Comparison of ENCODE assay signal across 27 cellular contexts in genomic region chr10:17867056-17867455, GRCh38.
"Had no signal": no experiment of that assay in that cellular context is flagged by ENCODE, and none has a peak within 500 bp of the region (broad histone marks: within the 10 kb centered on the region; RNA-seq: fewer than 3 reads in every experiment).

No MANE protein-coding gene starts in this region.

- DNase-seq: natural killer cell; occipital lobe; ovary; posterior cingulate gyrus; psoas muscle; right cardiac atrium; right lobe of liver; sigmoid colon; small intestine; stimulated activated CD4-positive, alpha-beta T cell treated with anti-CD3 and anti-CD28 coated beads, Interleukin-15, amount 100 ng/mL, for 24 hours; stimulated activated CD4-positive, alpha-beta T cell treated with anti-CD3 and anti-CD28 coated beads, Interleukin-2, amount 100 ng/mL, for 24 hours; stimulated activated CD4-positive, alpha-beta T cell treated with anti-CD3 and anti-CD28 coated beads, Interleukin-2, amount 100 ng/mL, for 48 hours; stimulated activated CD4-positive, alpha-beta T cell treated with anti-CD3 and anti-CD28 coated beads, Interleukin-4, amount 100 ng/mL, for 24 hours; stimulated activated naive CD4-positive, alpha-beta T cell; stimulated activated naive CD8-positive, alpha-beta T cell treated with anti-CD3 and anti-CD28 coated beads, Interleukin-15, amount 100 ng/mL, for 72 hours; stimulated activated naive CD8-positive, alpha-beta T cell treated with anti-CD3 and anti-CD28 coated beads, Interleukin-15, Interleukin-2, amounts not matched to agents 100 U/mL and 50 U/mL, for 24 hours; testis; tibial artery; transverse colon had no signal

- H3K9me3 ChIP-seq: ovary, psoas muscle, right lobe of liver, sigmoid colon, suprapubic skin, testis, tibial artery, transverse colon, vagina had no signal

- H3K9me3 Mint-ChIP-seq: natural killer cell; nephron; neural progenitor cell; stimulated activated naive CD8-positive, alpha-beta T cell treated with anti-CD3 and anti-CD28 coated beads, Interleukin-15, amount 100 ng/mL, for 72 hours; type B pancreatic cell had no signal

- H3K27me3 ChIP-seq: ovary, right lobe of liver, sigmoid colon, suprapubic skin, testis, tibial artery, transverse colon, vagina had no signal

- ATAC-seq: natural killer cell; psoas muscle; right cardiac atrium; right lobe of liver; stimulated activated memory B cell treated with anti-CD40 and anti-IgM and Interleukin-4, amounts not matched to agents 10 μg/mL and 1 μg/mL and 100 μg/mL, for 72 hours; stimulated activated naive CD8-positive, alpha-beta T cell treated with anti-CD3 and anti-CD28 coated beads, Interleukin-15, amount 100 ng/mL, for 72 hours; stimulated activated naive CD8-positive, alpha-beta T cell treated with anti-CD3 and anti-CD28 coated beads, Interleukin-15, Interleukin-2, amounts not matched to agents 100 U/mL and 50 U/mL, for 24 hours had no signal

- H3K4me1 Mint-ChIP-seq: natural killer cell; neural progenitor cell; stimulated activated memory B cell treated with anti-CD40 and anti-IgM and Interleukin-4, amounts not matched to agents 10 μg/mL and 1 μg/mL and 100 μg/mL, for 72 hours; stimulated activated naive CD8-positive, alpha-beta T cell treated with anti-CD3 and anti-CD28 coated beads, Interleukin-15, amount 100 ng/mL, for 72 hours had no signal

- H3K36me3 ChIP-seq: neural progenitor cell, ovary, right lobe of liver, sigmoid colon, suprapubic skin, tibial artery, transverse colon, vagina had no signal

- H3K4me1 ChIP-seq: neural progenitor cell, parathyroid adenoma, psoas muscle, suprapubic skin, testis, tibial artery, transverse colon, vagina had no signal

- H3K4me3 Mint-ChIP-seq: natural killer cell; nephron; neural progenitor cell; stimulated activated memory B cell treated with anti-CD40 and anti-IgM and Interleukin-4, amounts not matched to agents 10 μg/mL and 1 μg/mL and 100 μg/mL, for 72 hours; stimulated activated naive CD8-positive, alpha-beta T cell treated with anti-CD3 and anti-CD28 coated beads, Interleukin-15, amount 100 ng/mL, for 72 hours; type B pancreatic cell had no signal

- H3K27ac ChIP-seq: neural progenitor cell, ovary, parathyroid adenoma, psoas muscle, right lobe of liver, sigmoid colon, suprapubic skin, testis, tibial artery, transverse colon, vagina had no signal

- H3K4me3 ChIP-seq: neural progenitor cell, ovary, psoas muscle, right lobe of liver, sigmoid colon, suprapubic skin, testis, tibial artery, transverse colon, vagina had no signal

- H3K36me3 Mint-ChIP-seq: natural killer cell; neural progenitor cell; stimulated activated memory B cell treated with anti-CD40 and anti-IgM and Interleukin-4, amounts not matched to agents 10 μg/mL and 1 μg/mL and 100 μg/mL, for 72 hours; type B pancreatic cell had no signal

- H3K27ac Mint-ChIP-seq: natural killer cell; nephron; neural progenitor cell; progenitor cell of endocrine pancreas; stimulated activated memory B cell treated with anti-CD40 and anti-IgM and Interleukin-4, amounts not matched to agents 10 μg/mL and 1 μg/mL and 100 μg/mL, for 72 hours; type B pancreatic cell had no signal
